In genomic region chr22:42848941-42849340, GRCh38 we compare ENCODE assay signal across 22 cellular contexts. TPM values are rescaled to one million over a fixed set of nuclear protein-coding genes. Genes with fewer than 3 reads are reported as not detected.
A peak's percentile ranks its signal among the peaks of the same experiment; 100 is the strongest.
DNase-seq lines count a peak whose midpoint lies in the region; ATAC-seq and TF ChIP-seq lines count a peak whose summit lies in the region.
"Had no signal": no experiment of that assay in that cellular context is flagged by ENCODE, and none has a peak within 500 bp of the region (broad histone marks: within the 10 kb centered on the region; RNA-seq: fewer than 3 reads in every experiment).

No MANE protein-coding gene starts in this region.

- no peaks in the 10 kb centered on the region for H3K9me3 ChIP-seq in heart left ventricle
- no peaks in the 10 kb centered on the region for H3K9me3 ChIP-seq in body of pancreas
- no peaks in the 10 kb centered on the region for H3K9me3 ChIP-seq in ascending aorta
- H3K9me3 ChIP-seq: lower lobe of right lung, right lobe of liver had no signal

- H3K27ac ChIP-seq in heart left ventricle, result no peak overlapping the region
- peak overlapping the region; percentile 7 to 50 (median 26) for H3K27ac ChIP-seq in body of pancreas
- no peak overlapping the region for H3K27ac ChIP-seq in ascending aorta
- H3K27ac ChIP-seq: lower lobe of right lung, right lobe of liver had no signal

- TF ChIP-seq CTCF in heart left ventricle (IDR thresholded peaks at IDR 0.05) (no peak), body of pancreas (IDR thresholded peaks at IDR 0.05) (no peak), osteocyte (IDR thresholded peaks at IDR 0.05) (no peak), ascending aorta (IDR thresholded peaks at IDR 0.05) (no peak)

- no peak for TF ChIP-seq POLR2A in heart left ventricle (IDR thresholded peaks at IDR 0.05)
- TF ChIP-seq POLR2A in body of pancreas (IDR thresholded peaks at IDR 0.05), result no peak

- H3K27ac Mint-ChIP-seq in osteocyte (ENCODE audit: unreplicated experiment), result peak overlapping the region; percentile 57
- H3K27ac Mint-ChIP-seq: activated CD4-positive, alpha-beta memory T cell treated with anti-CD3 and anti-CD28 coated beads, Interleukin-2, amount 10 ng/mL, durations not matched to agents 7 days and 5 days; activated naive CD8-positive, alpha-beta T cell treated with anti-CD3 and anti-CD28 coated beads, Interleukin-2, amount 10 ng/mL, durations not matched to agents 7 days and 5 days had no signal

- H3K4me3 Mint-ChIP-seq in osteocyte (ENCODE audit: unreplicated experiment), result no peak overlapping the region
- H3K4me3 Mint-ChIP-seq: activated CD4-positive, alpha-beta memory T cell treated with anti-CD3 and anti-CD28 coated beads, Interleukin-2, amount 10 ng/mL, durations not matched to agents 7 days and 5 days; activated naive CD8-positive, alpha-beta T cell treated with anti-CD3 and anti-CD28 coated beads, Interleukin-2, amount 10 ng/mL, durations not matched to agents 7 days and 5 days; brain; CD4-positive, CD25-positive, alpha-beta regulatory T cell had no signal

- peaks cover 21% of the 10 kb centered on the region for H3K4me1 Mint-ChIP-seq in osteocyte (ENCODE audit: unreplicated experiment)

- H3K9me3 Mint-ChIP-seq in osteocyte (ENCODE audit: unreplicated experiment), result no peaks in the 10 kb centered on the region
- H3K9me3 Mint-ChIP-seq: activated CD4-positive, alpha-beta memory T cell treated with anti-CD3 and anti-CD28 coated beads, Interleukin-2, amount 10 ng/mL, durations not matched to agents 7 days and 5 days; activated naive CD8-positive, alpha-beta T cell treated with anti-CD3 and anti-CD28 coated beads, Interleukin-2, amount 10 ng/mL, durations not matched to agents 7 days and 5 days; brain; CD4-positive, CD25-positive, alpha-beta regulatory T cell had no signal

- H3K36me3 ChIP-seq in heart left ventricle (peaks cover 0 to 36% (median 29%) of the 10 kb centered on the region in 9 donors), body of pancreas (replicated peaks in 1 of 2; ENCODE audit: insufficient read depth in 1 of 2, low read depth in 2 of 2) (peaks cover 0 to 6% of the 10 kb centered on the region in 2 donors), ascending aorta (peaks cover 17 to 29% of the 10 kb centered on the region in 2 donors)

- DNase-seq in heart left ventricle (no peak), Right ventricle myocardium inferior (ENCODE audit: missing footprints) (no peak), body of pancreas (peak in 3 of 4 donors; percentile 44 to 61 (median 49)), osteocyte (ENCODE audit: extremely low spot score, unreplicated experiment) (no peak), ascending aorta (ENCODE audit: low spot score in 2 of 2) (no peak), NCI-H526 (lab: John Stamatoyannopoulos, UW) (no peak), NCI-H226 (no peak)
- DNase-seq: activated CD4-positive, alpha-beta memory T cell treated with anti-CD3 and anti-CD28 coated beads, Interleukin-2, amount 10 ng/mL, durations not matched to agents 7 days and 5 days; activated CD4-positive, alpha-beta T cell treated with anti-CD3 and anti-CD28 coated beads for 1 hour; activated gamma-delta T cell; activated naive CD8-positive, alpha-beta T cell treated with anti-CD3 and anti-CD28 coated beads, Interleukin-2, amount 10 ng/mL, durations not matched to agents 7 days and 5 days; CD4-positive, CD25-positive, alpha-beta regulatory T cell; lower lobe of right lung; NCI-H1092 treated with DMSO at 0.1 percent for 48 hours; NCI-H1930; right lobe of liver; RPMI8226; stimulated activated CD4-positive, alpha-beta T cell treated with anti-CD3 and anti-CD28 coated beads, Interleukin-15, amount 100 ng/mL, for 24 hours; stimulated activated naive CD4-positive, alpha-beta T cell had no signal

- H3K4me3 ChIP-seq in heart left ventricle, result no peak overlapping the region
- H3K4me3 ChIP-seq in body of pancreas, result no peak overlapping the region
- H3K4me3 ChIP-seq in ascending aorta, result no peak overlapping the region
- H3K4me3 ChIP-seq: lower lobe of right lung, right lobe of liver had no signal

- H3K4me1 ChIP-seq in heart left ventricle (peaks cover 0 to 9% (median 0%) of the 10 kb centered on the region in 12 donors), body of pancreas (peaks cover 55% of the 10 kb centered on the region), ascending aorta (peaks cover 0 to 8% of the 10 kb centered on the region in 2 donors)
- H3K4me1 ChIP-seq: lower lobe of right lung, right lobe of liver had no signal

- peaks cover 27% of the 10 kb centered on the region for H3K36me3 Mint-ChIP-seq in osteocyte (ENCODE audit: unreplicated experiment)

- intact Hi-C loops in heart left ventricle (cut with DNase I) (no loop called here), Right ventricle myocardium inferior (cut with DNase I) (no loop called here), body of pancreas (cut with DNase I) (no loop called here), ascending aorta (cut with DNase I) (no loop called here)

- no peaks in the 10 kb centered on the region for H3K27me3 ChIP-seq in heart left ventricle
- no peaks in the 10 kb centered on the region for H3K27me3 ChIP-seq in body of pancreas
- H3K27me3 ChIP-seq in ascending aorta, result no peaks in the 10 kb centered on the region
- H3K27me3 ChIP-seq: right lobe of liver had no signal

- WGBS in heart left ventricle, 4 donors, result 82 to 100% (median 87%) methylated on average over 1 of the region's 1 CpG
- 70% methylated on average over 1 of the region's 1 CpG; no CpG with 5 or more reads in 1 of the 2 donors for WGBS in body of pancreas, 2 donors

- ATAC-seq in heart left ventricle, result peak in 3 of 4 donors; percentile 24 to 54 (median 35)
- ATAC-seq in Right ventricle myocardium inferior, result no peak
- ATAC-seq in body of pancreas, result peak; percentile 31
- no peak for ATAC-seq in HG03139 (IDR thresholded peaks at IDR 0.05; ENCODE audit: unreplicated experiment)
- ATAC-seq: HepG2, right lobe of liver had no signal

- H3K27me3 Mint-ChIP-seq in osteocyte (ENCODE audit: unreplicated experiment), result no peaks in the 10 kb centered on the region
- H3K27me3 Mint-ChIP-seq: activated CD4-positive, alpha-beta memory T cell treated with anti-CD3 and anti-CD28 coated beads, Interleukin-2, amount 10 ng/mL, durations not matched to agents 7 days and 5 days; activated naive CD8-positive, alpha-beta T cell treated with anti-CD3 and anti-CD28 coated beads, Interleukin-2, amount 10 ng/mL, durations not matched to agents 7 days and 5 days; brain; CD4-positive, CD25-positive, alpha-beta regulatory T cell had no signal

RNA-seq across cellular contexts. Expression of gene ARFGAP3, which starts 8.1 kb away (rescaled TPM):
- total RNA-seq in heart left ventricle, result 10 to 100 TPM; 15.4 to 30.9 (median 25.1) TPM
- polyA plus RNA-seq in heart left ventricle, result 10 to 100 TPM; 13.3 to 34.0 TPM
- 22.3 TPM for total RNA-seq in Right ventricle myocardium inferior
- total RNA-seq in body of pancreas, result 10 to 100 TPM; 64.3 to 73.2 TPM
- total RNA-seq in osteocyte, result 59.1 and 61.0 TPM in 2 replicates
- 21.6 TPM for total RNA-seq in ascending aorta

Comparison
In these comparisons a context has a peak if more than half of its experiments do, and no peak if none do; other contexts are left out.
1. ATAC-seq: peak in heart left ventricle (3 of 4) and body of pancreas (single experiment); none in Right ventricle myocardium inferior (single experiment) and HG03139 (single experiment).
2. DNase-seq: peak in body of pancreas (3 of 4); none in heart left ventricle (0 of 5), Right ventricle myocardium inferior (single experiment), osteocyte (single experiment), ascending aorta (0 of 2), NCI-H526 (0 of 2) and NCI-H226 (single experiment).
3. H3K27ac ChIP-seq: peak in body of pancreas (4 of 4); none in heart left ventricle (0 of 12) and ascending aorta (0 of 2).